Comparison of ENCODE assay signal across 24 cellular contexts in the genomic region with DNA sequence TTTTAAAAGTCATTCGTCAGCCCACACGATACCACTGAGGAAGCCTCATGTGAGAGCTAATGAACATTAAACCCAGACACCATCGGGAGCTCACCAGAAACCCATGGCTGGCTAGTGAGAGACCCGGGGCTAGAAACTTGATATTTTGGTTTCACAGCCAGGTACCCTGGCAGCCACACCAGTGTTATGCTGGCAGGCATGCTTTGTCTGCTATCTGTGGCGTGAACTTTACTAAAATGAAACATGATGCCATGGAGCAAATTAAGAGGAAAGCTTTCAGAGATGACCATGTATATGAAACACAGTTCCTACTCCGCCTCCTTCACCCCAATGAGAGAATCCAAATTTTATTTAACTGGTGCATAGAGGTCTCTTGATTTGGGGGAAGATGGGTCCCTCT.
"Had no signal": no experiment of that assay in that cellular context is flagged by ENCODE, and none has a peak within 500 bp of the region (broad histone marks: within the 10 kb centered on the region; RNA-seq: fewer than 3 reads in every experiment).

No MANE protein-coding gene starts in this region.

- H3K27me3 ChIP-seq: left lung, neutrophil, sigmoid colon, stomach, thyroid gland, upper lobe of left lung, vagina had no signal

- H3K27ac ChIP-seq: left lung, neutrophil, sigmoid colon, stomach, thyroid gland, upper lobe of left lung, vagina had no signal

- ATAC-seq: activated naive CD8-positive, alpha-beta T cell treated with anti-CD3 and anti-CD28 coated beads, Interleukin-2, amount 50 U/mL, for 24 hours; esophagus mucosa; left lung; stimulated activated naive B cell treated with anti-CD40 and anti-IgM and Interleukin-4, amounts not matched to agents 10 μg/mL and 1 μg/mL and 100 μg/mL, for 72 hours had no signal

- H3K36me3 ChIP-seq: left lung, neutrophil, sigmoid colon, stomach, thyroid gland, upper lobe of left lung, vagina had no signal

- H3K4me3 ChIP-seq: left lung, sigmoid colon, stomach, thyroid gland, upper lobe of left lung, vagina had no signal

- H3K9me3 ChIP-seq: left lung, neutrophil, sigmoid colon, stomach, thyroid gland, upper lobe of left lung, vagina had no signal

- DNase-seq: activated CD4-positive, alpha-beta memory T cell treated with anti-CD3 and anti-CD28 coated beads for 36 hours; activated CD4-positive, alpha-beta T cell treated with anti-CD3 and anti-CD28 coated beads, Interleukin-2, amount 10 ng/mL, durations not matched to agents 24 days and 14 days; activated CD4-positive, CD25-positive, alpha-beta regulatory T cell treated with anti-CD3 and anti-CD28 coated beads, Interleukin-2, amount 50 U/mL, for 72 hours; activated CD8-positive, alpha-beta memory T cell treated with anti-CD3 and anti-CD28 coated beads, Interleukin-2, amount 50 U/mL, for 48 hours; activated naive CD8-positive, alpha-beta T cell treated with anti-CD3 and anti-CD28 coated beads, Interleukin-2, amount 50 U/mL, for 24 hours; activated T-cell treated with anti-CD3 and anti-CD28 coated beads, Interleukin-2, amount 50 U/mL, for 24 hours; amygdala; endodermal cell; foreskin fibroblast; kidney glomerular epithelial cell; left lung; naive B cell; nephron progenitor cell; sigmoid colon; stimulated activated CD4-positive, alpha-beta T cell treated with anti-CD3 and anti-CD28 coated beads, Interleukin-15, amount 100 ng/mL, for 24 hours; stimulated activated CD4-positive, alpha-beta T cell treated with anti-CD3 and anti-CD28 coated beads, Interleukin-2, amount 100 ng/mL, for 24 hours; stimulated activated naive B cell treated with anti-CD40 and anti-IgM and Interleukin-4, amounts not matched to agents 10 μg/mL and 1 μg/mL and 100 μg/mL, for 72 hours; stomach; T-helper 2 cell; thyroid gland; upper lobe of left lung had no signal
